Comparison of ENCODE assay signal across 8 cellular contexts in genomic region chr6:85642774-85643529, GRCh38. TPM values are rescaled to one million over a fixed set of nuclear protein-coding genes. Genes with fewer than 3 reads are reported as not detected.
DNase-seq lines count a peak whose midpoint lies in the region; ATAC-seq and TF ChIP-seq lines count a peak whose summit lies in the region.

Gene SYNCRIP (minus strand): TSS chr6:85642886. CDS start chr6:85641439, 1,447 bp downstream.

- DNase-seq in GM10248 (ENCODE audit: extremely low spot score) (peak; percentile 92), NCI-H1092 (lab: John Stamatoyannopoulos, UW) (peak; percentile 96), SK-N-SH (peak; percentile 92), germinal center (ENCODE audit: low spot score) (peak; percentile 89), nucleus accumbens (lab: John Stamatoyannopoulos, UW) (peak; percentile 84 to 100 (median 98)), superior temporal gyrus (ENCODE audit: extremely low spot score) (peak; percentile 96)
- peak; percentile 99 for DNase-seq in activated naive CD4-positive, alpha-beta T cell treated with anti-CD3 and anti-CD28 coated beads, Interleukin-2, amount 50 U/mL, for 16 hours

- peaks cover 10 to 12% of the 10 kb centered on the region in 2 experiments; a peak in 3 of 4 replicates for H3K4me1 ChIP-seq in SK-N-SH (ENCODE audit: control insufficient read depth in 1 of 2, insufficient read depth in 2 of 2, low read depth in 1 of 2, low read length in 1 of 2)

- H3K9me3 ChIP-seq in SK-N-SH, result no peaks in the 10 kb centered on the region

- peak within 1 kb of the TSS; percentile 95 to 97 for H3K4me3 ChIP-seq in SK-N-SH (ENCODE audit: low read depth in 2 of 2, low read length in 1 of 2)

- POLR2A ChIA-PET in GM10248 (lab: Yijun Ruan, JAX) (interaction anchor here (0.6 to 8.8 kb wide), 7 partner anchors 9 to 50 kb away, joined by 3 to 254 read pairs (median 6); partner anchors contain the start of gene SNX14), SK-N-SH (lab: Yijun Ruan, JAX) (interaction anchor here (0.8 to 8.1 kb wide), 12 partner anchors 9 to 1766 kb away, joined by 3 to 149 read pairs (median 7); partner anchors contain the start of genes SNX14 and ZNF292)

- TF ChIP-seq EP300 in SK-N-SH (IDR thresholded peaks at IDR 0.05; ENCODE audit: borderline replicate concordance in 1 of 2, low read depth in 1 of 2, low read length in 1 of 2), result 0 out of 4 replicates have a peak, but pooled peaks of 1 of the 2 experiments have one; percentile 3

- peak within 1 kb of the TSS; percentile 99 for H3K9ac ChIP-seq in SK-N-SH

- 2% methylated on average over 34 of the region's 76 CpGs for WGBS in SK-N-SH (ENCODE audit: low lambda C conversion rate)

- H4K20me1 ChIP-seq in SK-N-SH (ENCODE audit: insufficient read depth), result peaks cover 42% of the 10 kb centered on the region

- CTCF ChIA-PET in GM10248 (lab: Yijun Ruan, JAX) (interaction anchor here (0.9 to 1.1 kb wide), 2 partner anchors 15 to 50 kb away, joined by 3 read pairs; no protein-coding TSS in a partner anchor), SK-N-SH (lab: Yijun Ruan, JAX) (interaction anchor here (0.8 to 1.4 kb wide), 3 partner anchors 17 to 49 kb away, joined by 3 to 6 read pairs (median 3); partner anchors contain the start of gene SNX14)

- no peaks in the 10 kb centered on the region for H3K27me3 ChIP-seq in SK-N-SH (ENCODE audit: insufficient read depth)

- peaks cover 12% of the 10 kb centered on the region for H3F3A ChIP-seq in SK-N-SH (replicated peaks; ENCODE audit: insufficient read depth)

- H3K27ac ChIP-seq in SK-N-SH (ENCODE audit: low read depth in 2 of 2, low read length in 1 of 2), result peak within 1 kb of the TSS; percentile 99

- peak within 1 kb of the TSS; percentile 91 for H3K4me2 ChIP-seq in SK-N-SH

- peak; percentile 79 for ATAC-seq in HG02610 (IDR thresholded peaks at IDR 0.05; ENCODE audit: unreplicated experiment)

- peaks cover 21 to 23% of the 10 kb centered on the region in 2 experiments for H3K36me3 ChIP-seq in SK-N-SH (replicated peaks in 1 of 2; ENCODE audit: control insufficient read depth in 1 of 2, insufficient read depth in 2 of 2, low read length in 1 of 2)

- H3K79me2 ChIP-seq in SK-N-SH (ENCODE audit: insufficient read depth), result peaks cover 55% of the 10 kb centered on the region

- 0 out of 2 replicates have a peak within 1 kb of the TSS, but pooled peaks have one; percentile 29 for H2AFZ ChIP-seq in SK-N-SH (ENCODE audit: low read depth)

- TF ChIP-seq CTCF in GM10248 (IDR thresholded peaks at IDR 0.05; ENCODE audit: control extremely low read depth, extremely low read depth, low read depth, missing control alignments) (no peak), SK-N-SH (IDR thresholded peaks at IDR 0.05) (no peak)

- H3K9me2 ChIP-seq in SK-N-SH, result no peaks in the 10 kb centered on the region

- TF ChIP-seq RAD21 in SK-N-SH (IDR thresholded peaks at IDR 0.05; ENCODE audit: low read length), result no peak

TF ChIP-seq in SK-N-SH, 30 proteins besides CTCF, POLR2A, EP300 and RAD21 (continues in another document):
- TF ChIP-seq NFIC (IDR thresholded peaks at IDR 0.05; ENCODE audit: borderline replicate concordance) (peak; percentile 10; the same call in 1 of the 2 replicates), IRF3 (IDR thresholded peaks at IDR 0.05; ENCODE audit: low read depth, low read length) (no peak), USF2 (IDR thresholded peaks at IDR 0.05; ENCODE audit: borderline replicate concordance, low read depth, low read length) (no peak), CHD2 (IDR thresholded peaks at IDR 0.05; ENCODE audit: low read length, partially characterized antibody) (peak; percentile 75), TCF12 (IDR thresholded peaks at IDR 0.05) (no peak), PBX3 (IDR thresholded peaks at IDR 0.05) (no peak; the same call in 1 of the 2 replicates), FOXJ3 (CRISPR knock-in tag; IDR thresholded peaks at IDR 0.05) (peak; percentile 49; the same call in 1 of the 2 replicates), JUND (IDR thresholded peaks at IDR 0.05) (no peak), GABPA (IDR thresholded peaks at IDR 0.05; ENCODE audit: low read depth) (peak; percentile 70), YY1 (IDR thresholded peaks at IDR 0.05; ENCODE audit: low read depth) (peak; percentile 88), GATA2 (CRISPR knock-in tag; IDR thresholded peaks at IDR 0.05) (no peak), ELF1 (IDR thresholded peaks at IDR 0.05) (no peak), MEF2A (IDR thresholded peaks at IDR 0.05; ENCODE audit: borderline replicate concordance, low read depth) (no peak), SIN3A (IDR thresholded peaks at IDR 0.05; ENCODE audit: borderline replicate concordance, low read depth, low read length) (0 out of 2 replicates have a peak, but pooled peaks have one; percentile 50), RXRA (IDR thresholded peaks at IDR 0.05; ENCODE audit: borderline replicate concordance, low read depth) (no peak; the same call in 1 of the 2 replicates), MAX (IDR thresholded peaks at IDR 0.05; ENCODE audit: low read depth) (peak; percentile 71; the same call in 1 of the 2 replicates), SMC3 (IDR thresholded peaks at IDR 0.05; ENCODE audit: low read depth, low read length) (no peak), NRF1 (IDR thresholded peaks at IDR 0.05; ENCODE audit: low read depth, low read length) (peak; percentile 17; the same call in 1 of the 2 replicates), FOXM1 (IDR thresholded peaks at IDR 0.05; ENCODE audit: low read depth) (no peak), TAF1 (IDR thresholded peaks at IDR 0.05; ENCODE audit: borderline replicate concordance, low read depth, low read length) (peak; percentile 87), MXI1 (IDR thresholded peaks at IDR 0.05; ENCODE audit: low read depth, low read length) (peak; percentile 57; the same call in 1 of the 2 replicates), FOSL2 (IDR thresholded peaks at IDR 0.05; ENCODE audit: borderline replicate concordance, low read depth) (no peak), RFX5 (IDR thresholded peaks at IDR 0.05; ENCODE audit: low read length) (no peak), EZH2phosphoT487 (IDR thresholded peaks at IDR 0.05; ENCODE audit: borderline replicate concordance, low read depth) (no peak), ZBTB33 (IDR thresholded peaks at IDR 0.05; ENCODE audit: borderline replicate concordance, low read depth) (no peak; the same call in 1 of the 2 replicates), RCOR1 (IDR thresholded peaks at IDR 0.05; ENCODE audit: low read length) (no peak)
- TF ChIP-seq, protein P1, sequence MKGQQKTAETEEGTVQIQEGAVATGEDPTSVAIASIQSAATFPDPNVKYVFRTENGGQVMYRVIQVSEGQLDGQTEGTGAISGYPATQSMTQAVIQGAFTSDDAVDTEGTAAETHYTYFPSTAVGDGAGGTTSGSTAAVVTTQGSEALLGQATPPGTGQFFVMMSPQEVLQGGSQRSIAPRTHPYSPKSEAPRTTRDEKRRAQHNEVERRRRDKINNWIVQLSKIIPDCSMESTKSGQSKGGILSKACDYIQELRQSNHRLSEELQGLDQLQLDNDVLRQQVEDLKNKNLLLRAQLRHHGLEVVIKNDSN (IDR thresholded peaks at IDR 0.05; ENCODE audit: borderline replicate concordance, low read depth), result no peak

RNA-seq across cellular contexts. Expression of gene SYNCRIP, which starts in this region (rescaled TPM):
- polyA plus RNA-seq in SK-N-SH (2012; rRNA removed), result 15.9 and 17.8 TPM in 2 replicates
- polyA plus RNA-seq in SK-N-SH (2012; cell fraction: cytosol; rRNA removed), result 30.8 and 46.3 TPM in 2 replicates
- 9.6 and 18.8 TPM in 2 replicates for polyA plus RNA-seq in SK-N-SH (2012; cell fraction: nucleus; rRNA removed)

Comparison
In these comparisons a context has a peak if more than half of its experiments do, and no peak if none do; other contexts are left out.
1. Peak in every context shown above with its lines: DNase-seq, ATAC-seq, H3K4me3 ChIP-seq and H3K27ac ChIP-seq.